In the genomic region with DNA sequence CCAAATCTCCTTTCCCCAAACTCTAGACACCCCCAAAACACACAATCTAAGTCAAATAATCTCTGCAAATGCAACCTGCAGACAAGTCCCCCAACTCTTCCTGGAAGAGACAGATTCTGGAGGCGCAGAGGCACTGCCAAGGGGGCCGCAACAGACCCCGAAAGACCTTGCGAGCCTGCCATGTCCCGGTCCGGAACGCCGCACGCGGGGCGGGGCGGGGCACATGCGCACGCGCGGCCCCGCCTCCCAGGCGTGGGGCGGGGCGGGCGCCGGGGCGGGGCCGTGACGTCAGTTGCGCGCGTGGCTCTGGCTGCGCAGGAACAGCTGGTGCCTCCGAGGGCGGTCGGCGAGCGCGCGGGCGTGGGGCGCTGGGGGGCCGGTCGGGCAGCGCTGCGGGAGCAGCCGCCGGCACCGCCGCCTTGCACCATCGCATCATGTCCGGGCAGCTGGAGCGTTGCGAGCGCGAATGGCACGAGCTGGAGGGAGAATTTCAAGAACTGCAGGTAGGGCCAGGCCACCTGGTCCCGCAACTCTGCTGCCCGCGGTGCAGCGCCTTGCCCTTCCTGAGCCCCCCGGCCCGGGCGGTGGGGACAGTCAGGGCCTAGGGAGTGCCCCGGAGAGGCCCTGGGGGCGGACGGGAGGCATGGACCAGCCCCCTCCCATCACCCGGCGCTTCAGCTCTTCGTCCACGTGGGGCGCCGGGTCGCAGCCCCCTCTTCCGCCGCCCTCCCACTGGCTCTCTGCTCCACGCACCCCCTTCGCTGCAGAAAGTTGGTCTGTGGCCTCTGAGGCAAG, we compare ENCODE assay signal across 8 cellular contexts. TPM values are rescaled to one million over a fixed set of nuclear protein-coding genes. Genes with fewer than 3 reads are reported as not detected.
DNase-seq lines count a peak whose midpoint lies in the region; ATAC-seq and TF ChIP-seq lines count a peak whose summit lies in the region.

A gene (plus strand): TSS at position 291 of the 795 bp plus-strand sequence. CDS start 144 bp downstream, at position 435.

- H3K4me1 Mint-ChIP-seq in GM23338: peaks cover 34% of the 10 kb centered on the region

- peak; percentile 36 for TF ChIP-seq CTCF in GM12864 (IDR thresholded peaks at IDR 0.05; ENCODE audit: low read depth, low read length, missing control alignments)
- no peak for TF ChIP-seq CTCF in GM23338 (conservative IDR thresholded peaks at IDR 0.05; ENCODE audit: low read depth in 2 of 2)
- peak; percentile 9 for TF ChIP-seq CTCF in retinal pigment epithelial cell (conservative IDR thresholded peaks at IDR 0.05; ENCODE audit: low read depth, low read length)

- no peaks in the 10 kb centered on the region for H3K9me2 ChIP-seq in GM23338 (ENCODE audit: insufficient read depth)

- H3K4me3 Mint-ChIP-seq in GM23338: peak within 1 kb of the TSS; percentile 90

- peaks cover 12% of the 10 kb centered on the region for H3K4me1 ChIP-seq in GM23338 (ENCODE audit: insufficient read depth)

- peaks cover 23% of the 10 kb centered on the region for H3K36me3 Mint-ChIP-seq in GM23338 (ENCODE audit: low read depth)

- H4K20me1 ChIP-seq in GM23338 (replicated peaks; ENCODE audit: insufficient read depth): peaks cover 24% of the 10 kb centered on the region

- H3K79me2 ChIP-seq in GM23338 (replicated peaks; ENCODE audit: insufficient read depth): peaks cover 49% of the 10 kb centered on the region

- peak within 1 kb of the TSS; percentile 97 for H2AFZ ChIP-seq in GM23338

- H3K4me2 ChIP-seq in GM23338: peak within 1 kb of the TSS; percentile 84

- peak within 1 kb of the TSS; percentile 84; the same call in 1 of the 2 replicates for H3K27ac ChIP-seq in GM23338 (ENCODE audit: low read depth)

- peak; percentile 71 for ATAC-seq in GM23338

- H3F3A ChIP-seq in GM23338 (replicated peaks; ENCODE audit: low read depth): peaks cover 20% of the 10 kb centered on the region; the same call in 1 of the 2 replicates

- H3K27me3 Mint-ChIP-seq in GM23338 (ENCODE audit: insufficient read depth, low read depth, poor library complexity): peaks cover 12% of the 10 kb centered on the region

- H3K27ac Mint-ChIP-seq in GM23338: peak within 1 kb of the TSS; percentile 90

- H3K9me3 Mint-ChIP-seq in GM23338: no peaks in the 10 kb centered on the region; the same call in 1 of the 3 replicates

- peak within 1 kb of the TSS; percentile 99 for H3K4me3 ChIP-seq in GM12864 (ENCODE audit: low read depth, low read length)
- H3K4me3 ChIP-seq in GM23338: peak within 1 kb of the TSS; percentile 78
- H3K4me3 ChIP-seq in retinal pigment epithelial cell (ENCODE audit: low read length): peak within 1 kb of the TSS; percentile 86

- H3K36me3 ChIP-seq in GM23338 (ENCODE audit: insufficient read depth): no peaks in the 10 kb centered on the region

- no peaks in the 10 kb centered on the region for H3K27me3 ChIP-seq in GM23338 (ENCODE audit: insufficient read depth)

- DNase-seq in GM12864 (ENCODE audit: low read depth) (no peak), GM23338 (ENCODE audit: low spot score) (peak; percentile 82), LHCN-M2 (ENCODE audit: low read depth) (peak; percentile 75), T-helper 2 cell (peak; percentile 71 to 81 (median 73)), anterior cingulate cortex (lab: John Stamatoyannopoulos, UW) (peak; percentile 2 to 89 (median 80)), hepatic stellate cell (ENCODE audit: low spot score) (peak; percentile 85), retinal pigment epithelial cell (ENCODE audit: low read depth) (no peak), cortex of kidney (lab: John Stamatoyannopoulos, UW) (no peak)

TF ChIP-seq in GM23338, 12 proteins besides CTCF, POLR2A, EP300 and RAD21:
- no peak for TF ChIP-seq NANOG (IDR thresholded peaks at IDR 0.05; ENCODE audit: borderline replicate concordance)
- peak; percentile 83 for TF ChIP-seq CREB1 (CRISPR knock-in tag; IDR thresholded peaks at IDR 0.05; ENCODE audit: low read depth)
- TF ChIP-seq POLR2AphosphoS5 (IDR thresholded peaks at IDR 0.05; ENCODE audit: low read depth): peak; percentile 74

RNA-seq across cellular contexts. Expression of the gene that starts here (rescaled TPM):
- 30.4 and 36.0 TPM in 2 replicates for total RNA-seq in GM23338 (2014; rRNA removed; shearing (Covaris generic))
- 11.2 and 15.0 TPM in 2 replicates for polyA plus RNA-seq in GM23338 (2016; fragmentation: Nextera tagmentation; extraction: Ambion mirVana)
- 13.0 and 13.6 TPM in 2 replicates for total RNA-seq in LHCN-M2 (2014; rRNA removed)
- polyA plus RNA-seq in LHCN-M2 (2012): 8.6 TPM

Comparison
In these comparisons a context has a peak if more than half of its experiments do, and no peak if none do; other contexts are left out.
1. DNase-seq: peak in GM23338 (single experiment), LHCN-M2 (single experiment), T-helper 2 cell (5 of 5), anterior cingulate cortex (58 of 58) and hepatic stellate cell (single experiment); none in GM12864 (single experiment), retinal pigment epithelial cell (single experiment) and cortex of kidney (single experiment).
2. CTCF ChIP-seq: peak in GM12864 (single experiment) and retinal pigment epithelial cell (single experiment); none in GM23338 (0 of 2).
3. Peak in every context shown above with its lines, with median percentiles within 50 percentile points of each other: H3K4me3 ChIP-seq.